ENCODE assay signal across 9 cellular contexts in the genomic region with DNA sequence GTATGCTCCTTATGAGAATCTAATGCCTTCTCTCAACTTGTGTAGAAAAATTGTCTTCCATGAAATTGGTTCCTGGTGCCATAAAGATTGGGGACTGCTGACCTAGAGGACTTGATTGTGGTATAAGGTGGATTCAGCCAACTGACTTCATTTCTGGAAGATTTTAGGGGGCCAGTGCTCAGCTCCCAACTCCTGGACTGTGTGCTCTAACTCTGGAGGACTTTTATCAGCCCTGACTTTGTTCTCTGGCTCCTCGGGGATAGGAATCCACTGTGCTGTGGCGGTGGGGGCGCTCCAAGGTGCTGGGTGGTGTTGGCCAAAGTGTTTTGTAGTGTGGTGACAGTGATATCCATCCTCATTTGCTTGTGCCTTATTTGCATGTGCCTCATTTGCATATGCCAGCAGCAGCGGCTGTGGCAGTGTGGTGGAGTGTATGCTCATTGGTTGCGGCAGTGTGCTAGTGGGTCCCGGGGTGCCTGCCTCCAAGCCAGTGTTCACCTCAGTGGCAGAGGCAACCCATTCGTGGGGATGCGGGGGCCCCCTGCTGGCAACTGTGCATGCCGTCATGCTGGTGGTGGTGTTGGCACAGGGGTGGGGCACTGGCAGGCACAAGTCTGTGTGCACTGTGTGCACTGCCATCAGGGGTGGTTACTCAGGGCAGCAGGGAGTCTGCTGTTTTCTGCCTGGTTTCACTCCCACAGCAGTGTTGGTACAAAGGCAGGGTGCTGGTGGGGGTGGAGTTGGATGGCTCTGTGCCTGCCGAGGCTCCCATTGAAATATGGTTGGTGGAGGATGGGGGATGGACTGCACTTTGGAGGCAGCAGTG. TPM values are rescaled to one million over a fixed set of nuclear protein-coding genes. Genes with fewer than 3 reads are reported as not detected.
A peak's percentile ranks its signal among the peaks of the same experiment; 100 is the strongest.
DNase-seq lines count a peak whose midpoint lies in the region; ATAC-seq, FAIRE-seq and TF ChIP-seq lines count a peak whose summit lies in the region.
"Had no signal": no experiment of that assay in that cellular context is flagged by ENCODE, and none has a peak within 500 bp of the region (broad histone marks: within the 10 kb centered on the region; RNA-seq: fewer than 3 reads in every experiment).

No MANE protein-coding gene starts in this region.

- H3K27ac ChIP-seq in spleen: no peak overlapping the region

- peak; percentile 84 for ATAC-seq in SK-N-SH treated with all-trans-retinoic acid at 6 μM for 48 hours
- ATAC-seq in HG02763 (IDR thresholded peaks at IDR 0.05; ENCODE audit: unreplicated experiment): no peak
- ATAC-seq in GM19328 (IDR thresholded peaks at IDR 0.05; ENCODE audit: unreplicated experiment): no peak

- H3K27me3 ChIP-seq in spleen (replicated peaks in 1 of 7): no peaks in the 10 kb centered on the region

- DNase-seq in NCI-H345 (lab: John Stamatoyannopoulos, UW): peak; percentile 52
- DNase-seq in NCI-H345 treated with DMSO at 0.1 percent for 48 hours (lab: John Stamatoyannopoulos, UW; ENCODE audit: unreplicated experiment): no peak
- peak; percentile 6 to 30 for DNase-seq in frontal cortex (ENCODE audit: low spot score in 2 of 2)
- DNase-seq in spleen: peak; percentile 66
- DNase-seq in GM12892 (ENCODE audit: insufficient read length): no peak

- WGBS in spleen, 5 donors: 86 to 95% (median 93%) methylated on average over 8 to 10 of the region's 10 CpGs

- peak in 4 of 11 experiments; percentile 11 to 40 (median 25) for TF ChIP-seq CTCF in spleen (IDR thresholded peaks at IDR 0.05 in 8 of 11, conservative IDR thresholded peaks at IDR 0.05 in 3 of 11)

- H3K36me3 ChIP-seq in spleen: no peaks in the 10 kb centered on the region

- peaks cover 0 to 23% (median 16%) of the 10 kb centered on the region in 8 donors for H3K9me3 ChIP-seq in spleen

- TF ChIP-seq POLR2A in spleen (IDR thresholded peaks at IDR 0.05) (no peak), GM12892 (IDR thresholded peaks at IDR 0.05; ENCODE audit: low read depth, low read length) (no peak)

- H3K4me3 ChIP-seq in spleen: no peak overlapping the region

- no peak for FAIRE-seq in frontal cortex (lab: Jason Lieb, UNC)
- FAIRE-seq in GM12892 (lab: Jason Lieb, UNC): no peak
- FAIRE-seq: endometrium had no signal

- H3K4me1 ChIP-seq in spleen: no peaks in the 10 kb centered on the region

- intact Hi-C loops in spleen (cut with DNase I; ENCODE audit: low total_unique reads): no loop called here

TF ChIP-seq in SK-N-SH treated with all-trans-retinoic acid at 6 μM for 48 hours, 23 proteins besides CTCF, POLR2A, EP300 and RAD21:
- TF ChIP-seq TOX (CRISPR knock-in tag; IDR thresholded peaks at IDR 0.05; ENCODE audit: borderline replicate concordance) (no peak), ZNF8 (CRISPR knock-in tag; IDR thresholded peaks at IDR 0.05) (no peak), ZC3H10 (CRISPR knock-in tag; IDR thresholded peaks at IDR 0.05) (no peak), SNAI2 (CRISPR knock-in tag; IDR thresholded peaks at IDR 0.05) (no peak), ISL1 (CRISPR knock-in tag; IDR thresholded peaks at IDR 0.05) (no peak), OSR1 (CRISPR knock-in tag; IDR thresholded peaks at IDR 0.05) (no peak), TCF4 (CRISPR knock-in tag; IDR thresholded peaks at IDR 0.05; ENCODE audit: borderline replicate concordance) (no peak), ZNF565 (CRISPR knock-in tag; conservative IDR thresholded peaks at IDR 0.05; ENCODE audit: low read depth) (no peak)
- TF ChIP-seq, protein P1, sequence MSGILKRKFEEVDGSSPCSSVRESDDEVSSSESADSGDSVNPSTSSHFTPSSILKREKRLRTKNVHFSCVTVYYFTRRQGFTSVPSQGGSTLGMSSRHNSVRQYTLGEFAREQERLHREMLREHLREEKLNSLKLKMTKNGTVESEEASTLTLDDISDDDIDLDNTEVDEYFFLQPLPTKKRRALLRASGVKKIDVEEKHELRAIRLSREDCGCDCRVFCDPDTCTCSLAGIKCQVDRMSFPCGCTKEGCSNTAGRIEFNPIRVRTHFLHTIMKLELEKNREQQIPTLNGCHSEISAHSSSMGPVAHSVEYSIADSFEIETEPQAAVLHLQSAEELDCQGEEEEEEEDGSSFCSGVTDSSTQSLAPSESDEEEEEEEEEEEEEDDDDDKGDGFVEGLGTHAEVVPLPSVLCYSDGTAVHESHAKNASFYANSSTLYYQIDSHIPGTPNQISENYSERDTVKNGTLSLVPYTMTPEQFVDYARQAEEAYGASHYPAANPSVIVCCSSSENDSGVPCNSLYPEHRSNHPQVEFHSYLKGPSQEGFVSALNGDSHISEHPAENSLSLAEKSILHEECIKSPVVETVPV (CRISPR knock-in tag; IDR thresholded peaks at IDR 0.05): no peak

RNA-seq across cellular contexts. Expression of a gene that starts 19.6 kb away (rescaled TPM):
- total RNA-seq in frontal cortex: 127 TPM
- 10 to 100 TPM; 23.6 to 44.2 (median 34.2) TPM for total RNA-seq in spleen
- 1 to 10 TPM; 5.0 to 8.3 (median 5.3) TPM for polyA plus RNA-seq in spleen
- 13.9 TPM for polyA plus RNA-seq in GM12892 (2012; ENCODE audit: missing spikeins)

Comparison
In these comparisons a context has a peak if more than half of its experiments do, and no peak if none do; other contexts are left out.
1. DNase-seq: peak in NCI-H345 (single experiment), frontal cortex (2 of 2) and spleen (single experiment); none in NCI-H345 treated with DMSO at 0.1 percent for 48 hours (single experiment) and GM12892 (single experiment).